ENCODE assay signal across 15 cellular contexts in genomic region chr5:168991311-168991710, GRCh38.
"Had no signal": no experiment of that assay in that cellular context is flagged by ENCODE, and none has a peak within 500 bp of the region (broad histone marks: within the 10 kb centered on the region; RNA-seq: fewer than 3 reads in every experiment).

No MANE protein-coding gene starts in this region.

- H3K9me3 Mint-ChIP-seq: activated naive CD4-positive, alpha-beta T cell treated with anti-CD3 and anti-CD28 coated beads, Interleukin-2, amount 10 ng/mL, durations not matched to agents 7 days and 5 days; activated T-helper 2 cell treated with anti-CD3 and anti-CD28 coated beads, Interferon-gamma antibody, Interleukin-2, Interleukin-4, amounts not matched to agents 10 μg/mL and 5 μg/mL and 100 μg/mL, durations not matched to agents 14 hours and 24 hours and 36 hours; effector memory CD8-positive, alpha-beta T cell; T-cell; type B pancreatic cell had no signal

- H3K4me3 Mint-ChIP-seq: activated naive CD4-positive, alpha-beta T cell treated with anti-CD3 and anti-CD28 coated beads, Interleukin-2, amount 10 ng/mL, durations not matched to agents 7 days and 5 days; effector memory CD8-positive, alpha-beta T cell; T-cell; type B pancreatic cell had no signal

- H3K9me3 ChIP-seq: lower lobe of right lung had no signal

- H3K27ac ChIP-seq: lower lobe of right lung, parathyroid adenoma had no signal

- H3K27ac Mint-ChIP-seq: activated naive CD4-positive, alpha-beta T cell treated with anti-CD3 and anti-CD28 coated beads, Interleukin-2, amount 10 ng/mL, durations not matched to agents 7 days and 5 days; activated T-helper 2 cell treated with anti-CD3 and anti-CD28 coated beads, Interferon-gamma antibody, Interleukin-2, Interleukin-4, amounts not matched to agents 10 μg/mL and 5 μg/mL and 100 μg/mL, durations not matched to agents 14 hours and 24 hours and 36 hours; T-cell had no signal

- H3K4me3 ChIP-seq: lower lobe of right lung had no signal

- H2AFZ ChIP-seq: parathyroid adenoma had no signal

- H3K9ac ChIP-seq: parathyroid adenoma had no signal

- ATAC-seq: effector memory CD8-positive, alpha-beta T cell; lower lobe of right lung; T-cell had no signal

- DNase-seq: activated CD4-positive, alpha-beta T cell treated with anti-CD3 and anti-CD28 coated beads for 1 hour; activated CD4-positive, alpha-beta T cell treated with anti-CD3 and anti-CD28 coated beads, Interleukin-2, amount 50 U/mL, for 48 hours; activated naive CD4-positive, alpha-beta T cell treated with anti-CD3 and anti-CD28 coated beads, Interleukin-2, amount 10 ng/mL, durations not matched to agents 7 days and 5 days; dermis blood vessel endothelial cell; effector memory CD8-positive, alpha-beta T cell; head of caudate nucleus; left cardiac atrium; lower lobe of right lung; stimulated activated CD4-positive, alpha-beta T cell treated with anti-CD3 and anti-CD28 coated beads, Interleukin-4, amount 100 ng/mL, for 24 hours; stimulated activated naive CD4-positive, alpha-beta T cell treated with Interleukin-2 at 50 U/mL for 16 hours; T-cell; T-helper 9 cell had no signal

- H3K36me3 ChIP-seq: lower lobe of right lung had no signal

- H3K4me1 Mint-ChIP-seq: activated naive CD4-positive, alpha-beta T cell treated with anti-CD3 and anti-CD28 coated beads, Interleukin-2, amount 10 ng/mL, durations not matched to agents 7 days and 5 days had no signal

- H3K36me3 Mint-ChIP-seq: activated naive CD4-positive, alpha-beta T cell treated with anti-CD3 and anti-CD28 coated beads, Interleukin-2, amount 10 ng/mL, durations not matched to agents 7 days and 5 days; T-cell had no signal
